Comparison of ENCODE assay signal across 13 cellular contexts in genomic region chr2:196594158-196594557, GRCh38. TPM values are rescaled to one million over a fixed set of nuclear protein-coding genes. Genes with fewer than 3 reads are reported as not detected.
DNase-seq lines count a peak whose midpoint lies in the region; ATAC-seq, FAIRE-seq and TF ChIP-seq lines count a peak whose summit lies in the region.
"Had no signal": no experiment of that assay in that cellular context is flagged by ENCODE, and none has a peak within 500 bp of the region (broad histone marks: within the 10 kb centered on the region; RNA-seq: fewer than 3 reads in every experiment).

No MANE protein-coding gene starts in this region.

- no peak for ATAC-seq in activated T-cell treated with anti-CD3 and anti-CD28 coated beads, Interleukin-2, amount 50 U/mL, for 72 hours (replicated peaks in 1 of 2)
- ATAC-seq in WTC11 (no peak), sciatic nerve (peak; percentile 68), pancreas (no peak), HG02798 (IDR thresholded peaks at IDR 0.05; ENCODE audit: poor library complexity, unreplicated experiment) (no peak)

- no peak overlapping the region for H3K27ac Mint-ChIP-seq in activated T-cell treated with anti-CD3 and anti-CD28 coated beads, Interleukin-2, amount 50 U/mL, for 24 hours
- H3K27ac Mint-ChIP-seq in activated T-cell treated with anti-CD3 and anti-CD28 coated beads, Interleukin-2, amount 50 U/mL, for 72 hours, result no peak overlapping the region
- no peak overlapping the region for H3K27ac Mint-ChIP-seq in WTC11

- H3K27me3 ChIP-seq in pancreas, result peaks cover 0 to 16% (median 0%) of the 10 kb centered on the region in 4 donors

- no peak overlapping the region for H3K4me3 ChIP-seq in pancreas

- 70 to 76% methylated on average over 6 of the region's 6 CpGs for WGBS in pancreas, 2 donors

- POLR2A ChIA-PET in WTC11 (lab: Charles Lee), result no interaction called here

- H3K4me3 Mint-ChIP-seq in activated T-cell treated with anti-CD3 and anti-CD28 coated beads, Interleukin-2, amount 50 U/mL, for 24 hours, result peak overlapping the region; percentile 39
- peak overlapping the region in 1 of 2 donors; percentile 20 for H3K4me3 Mint-ChIP-seq in activated T-cell treated with anti-CD3 and anti-CD28 coated beads, Interleukin-2, amount 50 U/mL, for 72 hours
- H3K4me3 Mint-ChIP-seq in WTC11, result peak overlapping the region; percentile 74

- no peak for TF ChIP-seq CTCF in WTC11 (IDR thresholded peaks at IDR 0.05)
- no peak for TF ChIP-seq CTCF in pancreas (IDR thresholded peaks at IDR 0.05)

- no peaks in the 10 kb centered on the region for H3K36me3 Mint-ChIP-seq in activated T-cell treated with anti-CD3 and anti-CD28 coated beads, Interleukin-2, amount 50 U/mL, for 24 hours (ENCODE audit: low read depth)
- no peaks in the 10 kb centered on the region for H3K36me3 Mint-ChIP-seq in activated T-cell treated with anti-CD3 and anti-CD28 coated beads, Interleukin-2, amount 50 U/mL, for 72 hours (ENCODE audit: insufficient read depth in 2 of 2)
- H3K36me3 Mint-ChIP-seq in WTC11, result no peaks in the 10 kb centered on the region

- CTCF ChIA-PET in WTC11 (lab: Charles Lee), result no interaction called here

- no peak for FAIRE-seq in pancreas (lab: Jason Lieb, UNC)
- FAIRE-seq: bronchial epithelial cell, K562 had no signal

- H3K27ac ChIP-seq in pancreas, result no peak overlapping the region

- H3K4me1 Mint-ChIP-seq in activated T-cell treated with anti-CD3 and anti-CD28 coated beads, Interleukin-2, amount 50 U/mL, for 24 hours (ENCODE audit: low read depth), result peaks cover 9% of the 10 kb centered on the region
- H3K4me1 Mint-ChIP-seq in activated T-cell treated with anti-CD3 and anti-CD28 coated beads, Interleukin-2, amount 50 U/mL, for 72 hours (ENCODE audit: low read depth), result peaks cover 8% of the 10 kb centered on the region
- H3K4me1 Mint-ChIP-seq in WTC11, result peaks cover 16% of the 10 kb centered on the region

- no peaks in the 10 kb centered on the region for H3K9me3 ChIP-seq in pancreas

- H3K4me1 ChIP-seq in pancreas, result no peaks in the 10 kb centered on the region

- intact Hi-C loops in sciatic nerve (cut with DNase I), result no loop called here
- intact Hi-C loops in pancreas (cut with DNase I), result no loop called here

- no peak for DNase-seq in activated T-cell treated with anti-CD3 and anti-CD28 coated beads, Interleukin-2, amount 50 U/mL, for 24 hours
- no peak for DNase-seq in activated T-cell treated with anti-CD3 and anti-CD28 coated beads, Interleukin-2, amount 50 U/mL, for 72 hours
- DNase-seq in WTC11 (ENCODE audit: low spot score) (no peak), hypothalamus (lab: John Stamatoyannopoulos, UW) (peak in 37 of 51 donors; percentile 2 to 86 (median 56)), sciatic nerve (ENCODE audit: low spot score) (no peak), pancreas (no peak), NCI-H2227 (lab: John Stamatoyannopoulos, UW; ENCODE audit: unreplicated experiment) (no peak)
- DNase-seq: kidney glomerular epithelial cell, NCI-H446, OCI-M1 had no signal

- H3K36me3 ChIP-seq in pancreas, result no peaks in the 10 kb centered on the region

- H3K9me3 Mint-ChIP-seq in activated T-cell treated with anti-CD3 and anti-CD28 coated beads, Interleukin-2, amount 50 U/mL, for 24 hours, result no peaks in the 10 kb centered on the region
- no peaks in the 10 kb centered on the region for H3K9me3 Mint-ChIP-seq in activated T-cell treated with anti-CD3 and anti-CD28 coated beads, Interleukin-2, amount 50 U/mL, for 72 hours
- no peaks in the 10 kb centered on the region for H3K9me3 Mint-ChIP-seq in WTC11

- H3K27me3 Mint-ChIP-seq in activated T-cell treated with anti-CD3 and anti-CD28 coated beads, Interleukin-2, amount 50 U/mL, for 24 hours, result peaks cover 74% of the 10 kb centered on the region
- H3K27me3 Mint-ChIP-seq in activated T-cell treated with anti-CD3 and anti-CD28 coated beads, Interleukin-2, amount 50 U/mL, for 72 hours (ENCODE audit: low read depth), result peaks cover 69% of the 10 kb centered on the region
- peaks cover 55% of the 10 kb centered on the region for H3K27me3 Mint-ChIP-seq in WTC11 (ENCODE audit: low read depth)

TF ChIP-seq in WTC11, 78 proteins besides CTCF, POLR2A, EP300 and RAD21:
- no peak for TF ChIP-seq ATF3 (CRISPR knock-in tag; conservative IDR thresholded peaks at IDR 0.05)
- TF ChIP-seq GRHL2 (CRISPR knock-in tag; IDR thresholded peaks at IDR 0.05; ENCODE audit: insufficient replicate concordance, severe bottlenecking), result no peak
- TF ChIP-seq TEAD4 (CRISPR knock-in tag; IDR thresholded peaks at IDR 0.05), result no peak
- no peak for TF ChIP-seq USF2 (CRISPR knock-in tag; IDR thresholded peaks at IDR 0.05)
- TF ChIP-seq FOXP1 (CRISPR knock-in tag; IDR thresholded peaks at IDR 0.05; ENCODE audit: borderline replicate concordance), result no peak
- no peak for TF ChIP-seq SP1 (CRISPR knock-in tag; conservative IDR thresholded peaks at IDR 0.05)
- TF ChIP-seq SMAD4 (CRISPR knock-in tag; IDR thresholded peaks at IDR 0.05), result no peak
- no peak for TF ChIP-seq PRRX2 (CRISPR knock-in tag; IDR thresholded peaks at IDR 0.05)
- no peak for TF ChIP-seq ATF1 (CRISPR knock-in tag; IDR thresholded peaks at IDR 0.05)
- TF ChIP-seq NFYB (CRISPR knock-in tag; conservative IDR thresholded peaks at IDR 0.05; ENCODE audit: low read depth), result no peak
- TF ChIP-seq MLX (CRISPR knock-in tag; IDR thresholded peaks at IDR 0.05), result no peak

RNA-seq across cellular contexts. Expression of gene HECW2, which starts 0.8 kb away (rescaled TPM):
- 1 to 10 TPM; 4.4 to 5.2 TPM for total RNA-seq in activated T-cell treated with anti-CD3 and anti-CD28 coated beads, Interleukin-2, amount 50 U/mL, for 72 hours
- total RNA-seq in WTC11 (2021), result 3.0 to 4.1 TPM (median 3.3 TPM) in 3 replicates
- 11.5 TPM for total RNA-seq in sciatic nerve
- 1 to 10 TPM; 1.2 to 5.0 (median 2.1) TPM for total RNA-seq in pancreas
- polyA plus RNA-seq in pancreas, result 1 to 10 TPM in 1 of 2 donors, under 1 TPM in 1; 0.99 to 1.8 TPM

RNA-seq across cellular contexts. Expression of gene CCDC150, which starts 45.4 kb away (rescaled TPM):
- 10 to 100 TPM; 20.9 to 22.2 TPM for total RNA-seq in activated T-cell treated with anti-CD3 and anti-CD28 coated beads, Interleukin-2, amount 50 U/mL, for 72 hours
- total RNA-seq in WTC11 (2021), result 37.1 to 43.0 TPM (median 38.2 TPM) in 3 replicates
- total RNA-seq in sciatic nerve, result 5.8 TPM
- total RNA-seq in pancreas, result under 1 TPM in 5 of 6 donors, not detected in 1; 0.26 to 0.90 (median 0.46) TPM
- polyA plus RNA-seq in pancreas, result 1 to 10 TPM in 1 of 2 donors, under 1 TPM in 1; 0.99 to 1.4 TPM

Comparison
In these comparisons a context has a peak if more than half of its experiments do, and no peak if none do; other contexts are left out.
1. DNase-seq: peak in hypothalamus (37 of 51); none in activated T-cell treated with anti-CD3 and anti-CD28 coated beads, Interleukin-2, amount 50 U/mL, for 24 hours (single experiment), activated T-cell treated with anti-CD3 and anti-CD28 coated beads, Interleukin-2, amount 50 U/mL, for 72 hours (0 of 2), WTC11 (single experiment), sciatic nerve (single experiment), pancreas (0 of 6) and NCI-H2227 (single experiment).